8 cellular contexts compared by ENCODE assay signal in the genomic region with DNA sequence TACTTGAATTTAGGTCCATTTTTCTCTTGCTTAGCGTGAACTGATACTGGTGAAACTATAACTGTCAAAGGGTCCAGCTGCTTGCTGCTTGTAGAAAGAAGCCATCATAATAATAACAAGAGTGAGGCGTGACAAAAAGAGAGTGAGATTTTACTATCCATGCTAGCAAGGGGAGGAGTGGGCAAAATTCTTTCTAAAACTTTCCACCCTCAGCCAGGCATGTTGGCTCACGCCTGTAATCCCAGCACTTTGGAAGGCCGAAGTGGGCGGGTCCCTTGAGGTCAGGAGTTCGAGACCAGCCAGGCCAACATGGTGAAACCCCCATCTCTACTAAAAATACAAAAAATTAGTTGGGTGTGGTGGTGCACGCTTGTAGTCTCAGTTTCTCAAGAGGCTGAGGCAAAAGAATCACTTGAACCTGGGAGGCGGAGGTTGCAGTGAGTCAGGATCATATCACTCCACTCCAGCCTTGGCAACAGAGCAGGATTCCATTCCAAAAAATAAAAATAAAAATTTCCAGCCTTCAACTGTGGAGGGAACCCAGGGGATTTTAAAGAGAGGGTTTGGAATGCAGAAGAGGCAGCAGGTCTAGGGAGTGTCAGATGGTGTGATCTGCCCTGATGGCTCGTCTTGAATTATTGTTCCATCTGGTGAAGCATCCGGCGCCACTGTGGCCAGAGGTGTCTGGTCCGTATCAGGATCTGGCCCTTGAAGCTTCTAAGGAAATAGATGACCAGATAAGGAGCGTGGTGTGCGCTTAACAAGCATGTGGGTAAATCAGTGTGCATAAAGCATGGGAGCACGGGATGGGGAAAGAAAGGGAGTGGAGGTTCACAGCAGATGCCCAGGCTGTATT. TPM values are rescaled to one million over a fixed set of nuclear protein-coding genes. Genes with fewer than 3 reads are reported as not detected.
DNase-seq lines count a peak whose midpoint lies in the region; ATAC-seq, FAIRE-seq and TF ChIP-seq lines count a peak whose summit lies in the region.

No MANE protein-coding gene starts in this region.

- H3K27me3 Mint-ChIP-seq in chondrocyte (ENCODE audit: low read depth) = no peaks in the 10 kb centered on the region
- H3K27me3 Mint-ChIP-seq in CD8-positive, alpha-beta memory T cell = no peaks in the 10 kb centered on the region

- FAIRE-seq in GM12892 (lab: Jason Lieb, UNC) (peak; percentile 61), pancreas (lab: Jason Lieb, UNC) (peak; percentile 56)

- H3K36me3 ChIP-seq in pancreas = peaks cover 0 to 6% (median 0%) of the 10 kb centered on the region in 3 donors
- no peaks in the 10 kb centered on the region for H3K36me3 ChIP-seq in prostate gland
- H3K36me3 ChIP-seq in CD8-positive, alpha-beta memory T cell (ENCODE audit: insufficient read depth, low read length) = no peaks in the 10 kb centered on the region

- DNase-seq in GM12892 (ENCODE audit: insufficient read length) (no peak), chondrocyte (ENCODE audit: low spot score) (no peak), pancreas (no peak), GDM1 (lab: John Stamatoyannopoulos, UW) (no peak), prostate gland (ENCODE audit: low spot score) (no peak)
- no peak for DNase-seq in CD8-positive, alpha-beta memory T cell

- peaks cover 24% of the 10 kb centered on the region for H3K36me3 Mint-ChIP-seq in chondrocyte (ENCODE audit: low read depth)
- peaks cover 26 to 56% (median 31%) of the 10 kb centered on the region in 3 donors for H3K36me3 Mint-ChIP-seq in CD8-positive, alpha-beta memory T cell

- no peak overlapping the region for H3K4me3 ChIP-seq in pancreas
- H3K4me3 ChIP-seq in prostate gland = no peak overlapping the region
- no peak overlapping the region for H3K4me3 ChIP-seq in CD8-positive, alpha-beta memory T cell (ENCODE audit: low read length)

- peak; percentile 33 for ATAC-seq in HG02938 (IDR thresholded peaks at IDR 0.05; ENCODE audit: unreplicated experiment)
- ATAC-seq in pancreas = peak in 2 of 4 donors; percentile 18 to 21
- ATAC-seq in HG02840 (IDR thresholded peaks at IDR 0.05; ENCODE audit: low FRiP score, unreplicated experiment) = no peak

- H3K9me3 Mint-ChIP-seq in chondrocyte (ENCODE audit: low read depth) = peaks cover 8% of the 10 kb centered on the region
- no peaks in the 10 kb centered on the region for H3K9me3 Mint-ChIP-seq in CD8-positive, alpha-beta memory T cell

- peaks cover 80% of the 10 kb centered on the region for H3K4me1 Mint-ChIP-seq in chondrocyte (ENCODE audit: low read depth)
- H3K4me1 Mint-ChIP-seq in CD8-positive, alpha-beta memory T cell = peaks cover 29 to 50% (median 38%) of the 10 kb centered on the region in 3 donors

- H3K27ac ChIP-seq in pancreas (no peak overlapping the region), prostate gland (no peak overlapping the region)
- H3K27ac ChIP-seq in CD8-positive, alpha-beta memory T cell (ENCODE audit: low read depth, low read length) = no peak overlapping the region

- WGBS in pancreas, 2 donors = 89 to 91% methylated on average over 15 of the region's 15 CpGs
- WGBS in prostate gland = 65% methylated on average over 15 of the region's 15 CpGs

- H3K9me3 ChIP-seq in pancreas (no peaks in the 10 kb centered on the region), prostate gland (no peaks in the 10 kb centered on the region)
- no peaks in the 10 kb centered on the region for H3K9me3 ChIP-seq in CD8-positive, alpha-beta memory T cell (ENCODE audit: low read length)

- H3K27me3 ChIP-seq in pancreas = no peaks in the 10 kb centered on the region
- H3K27me3 ChIP-seq in prostate gland (replicated peaks; ENCODE audit: insufficient read depth) = no peaks in the 10 kb centered on the region
- H3K27me3 ChIP-seq in CD8-positive, alpha-beta memory T cell (ENCODE audit: insufficient read depth, low read length, poor library complexity, severe bottlenecking) = no peaks in the 10 kb centered on the region

- H3K4me1 ChIP-seq in pancreas (no peaks in the 10 kb centered on the region), prostate gland (replicated peaks) (no peaks in the 10 kb centered on the region)
- peaks cover 10% of the 10 kb centered on the region for H3K4me1 ChIP-seq in CD8-positive, alpha-beta memory T cell (ENCODE audit: insufficient read depth, low read length)

- peak overlapping the region; percentile 89 for H3K27ac Mint-ChIP-seq in chondrocyte (ENCODE audit: unreplicated experiment)
- H3K27ac Mint-ChIP-seq in CD8-positive, alpha-beta memory T cell = peak overlapping the region in 4 of 8 donors; percentile 61 to 88 (median 71)

- TF ChIP-seq CTCF in chondrocyte (IDR thresholded peaks at IDR 0.05) (no peak), pancreas (IDR thresholded peaks at IDR 0.05) (no peak), prostate gland (IDR thresholded peaks at IDR 0.05) (no peak)

- intact Hi-C loops in pancreas (cut with DNase I) (no loop called here), prostate gland (cut with DNase I) (no loop called here)

- TF ChIP-seq POLR2A in GM12892 (IDR thresholded peaks at IDR 0.05; ENCODE audit: low read depth, low read length) (no peak), prostate gland (IDR thresholded peaks at IDR 0.05) (no peak)

- H3K4me3 Mint-ChIP-seq in chondrocyte (ENCODE audit: unreplicated experiment) = peak overlapping the region; percentile 11
- H3K4me3 Mint-ChIP-seq in CD8-positive, alpha-beta memory T cell = no peak overlapping the region

- CTCF ChIA-PET in CD8-positive, alpha-beta memory T cell (lab: Charles Lee) = interaction anchor here (1.0 kb wide), 1 partner anchor 14 kb away, joined by 3 read pairs; no protein-coding TSS in a partner anchor

- POLR2A ChIA-PET in CD8-positive, alpha-beta memory T cell (lab: Charles Lee) = no interaction called here

RNA-seq across cellular contexts. Expression of gene LRP2BP, which starts 51.8 kb away (rescaled TPM):
- 9.4 TPM for polyA plus RNA-seq in GM12892 (2012; ENCODE audit: missing spikeins)
- total RNA-seq in chondrocyte (0.46 to 0.52 TPM (median 0.49 TPM) in 3 replicates), pancreas (1 to 10 TPM in 3 of 6 donors, under 1 TPM in 3; 0.79 to 1.2 (median 1.00) TPM), prostate gland (1 to 10 TPM in 1 of 2 donors, under 1 TPM in 1; 0.32 to 1.4 TPM)
- polyA plus RNA-seq in pancreas = 1 to 10 TPM in 1 of 2 donors, under 1 TPM in 1; 0.72 to 2.1 TPM
- total RNA-seq in CD8-positive, alpha-beta memory T cell = under 1 TPM; 0.35 to 0.42 TPM
- polyA plus RNA-seq in CD8-positive, alpha-beta memory T cell = 0.59 TPM

RNA-seq across cellular contexts. Expression of gene ANKRD37, which starts 52.7 kb away (rescaled TPM):
- 160 TPM for polyA plus RNA-seq in GM12892 (2012; ENCODE audit: missing spikeins)
- total RNA-seq in chondrocyte (8.6 to 18.3 TPM (median 16.7 TPM) in 3 replicates), pancreas (10 to 100 TPM in 2 of 6 donors, 1 to 10 TPM in 4; 4.8 to 13.5 (median 8.6) TPM), prostate gland (10 to 100 TPM; 17.7 to 19.0 TPM)
- 10 to 100 TPM; 11.5 to 15.3 TPM for polyA plus RNA-seq in pancreas
- 10 to 100 TPM; 14.5 to 16.1 TPM for total RNA-seq in CD8-positive, alpha-beta memory T cell
- polyA plus RNA-seq in CD8-positive, alpha-beta memory T cell = 16.1 TPM
